ENCODE assay signal across 18 cellular contexts in the genomic region with DNA sequence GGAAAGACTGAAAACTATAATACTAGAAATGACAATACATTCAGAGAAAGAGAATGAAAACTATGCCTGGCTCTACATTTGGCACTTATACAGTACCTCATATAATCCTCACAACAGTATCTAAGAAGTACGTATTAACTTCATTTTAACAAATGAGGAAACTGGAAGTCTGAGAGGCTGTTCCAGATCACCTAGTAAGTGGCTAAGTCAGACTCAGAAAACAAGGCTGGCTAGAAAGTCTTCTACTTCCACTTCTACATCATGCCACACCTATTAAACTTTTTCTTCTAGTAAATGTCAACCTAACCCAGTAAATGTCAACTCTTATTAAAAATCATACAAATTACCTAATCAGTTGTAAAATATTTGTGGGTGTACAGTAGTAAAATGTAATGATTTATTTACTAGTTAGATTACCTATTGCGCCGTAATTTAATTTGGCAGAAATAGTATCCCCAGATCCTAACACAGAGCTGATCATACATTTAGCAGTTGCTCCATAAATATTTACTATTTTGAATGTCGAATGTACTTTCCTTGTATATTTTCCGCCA. TPM values are rescaled to one million over a fixed set of nuclear protein-coding genes. Genes with fewer than 3 reads are reported as not detected.
DNase-seq lines count a peak whose midpoint lies in the region; TF ChIP-seq lines count a peak whose summit lies in the region.
"Had no signal": no experiment of that assay in that cellular context is flagged by ENCODE, and none has a peak within 500 bp of the region (broad histone marks: within the 10 kb centered on the region; RNA-seq: fewer than 3 reads in every experiment).

No MANE protein-coding gene starts in this region.

- H2AFZ ChIP-seq in osteoblast (ENCODE audit: low read length) = no peak overlapping the region
- no peak overlapping the region for H2AFZ ChIP-seq in trophoblast cell (ENCODE audit: insufficient read depth, low read length, poor library complexity)
- H2AFZ ChIP-seq in mammary epithelial cell (ENCODE audit: low read depth, low read length) = no peak overlapping the region
- H2AFZ ChIP-seq: GM23248 had no signal

- no peak overlapping the region for H3K4ac ChIP-seq in trophoblast cell (ENCODE audit: low read depth, low read length)

- H2BK120ac ChIP-seq in trophoblast cell (ENCODE audit: insufficient read depth, low read length, poor library complexity) = no peak overlapping the region

- BruUV-seq in mammary epithelial cell (replicated peaks; lab: Mats Ljungman, UMichigan) = no TSS peak

- H3K36me3 ChIP-seq in HEK293 (ENCODE audit: control insufficient read depth in 2 of 2, insufficient read depth in 1 of 2, low read length in 2 of 2) (peaks cover 20 to 42% of the 10 kb centered on the region in 2 experiments), osteoblast (ENCODE audit: insufficient read depth, low read length) (peaks cover 53% of the 10 kb centered on the region), trophoblast cell (ENCODE audit: control insufficient read depth in 1 of 2, insufficient read depth in 2 of 2, low read length in 2 of 2) (peaks cover 3 to 9% of the 10 kb centered on the region in 2 experiments), mammary epithelial cell (ENCODE audit: insufficient read depth, low read length) (peaks cover 11% of the 10 kb centered on the region)

- H3K4me2 ChIP-seq in osteoblast (ENCODE audit: insufficient read depth, low read length) = no peak overlapping the region
- no peak overlapping the region for H3K4me2 ChIP-seq in trophoblast cell (ENCODE audit: low read length)
- no peak overlapping the region for H3K4me2 ChIP-seq in mammary epithelial cell (ENCODE audit: insufficient read depth, low read depth, low read length)
- H3K4me2 ChIP-seq: BLaER1 had no signal

- no peak overlapping the region for H4K91ac ChIP-seq in trophoblast cell (ENCODE audit: low read depth, low read length)

- H3K4me1 ChIP-seq in HEK293 (ENCODE audit: control insufficient read depth, insufficient read depth, low read length) = no peaks in the 10 kb centered on the region
- H3K4me1 ChIP-seq in osteoblast (ENCODE audit: insufficient read depth, low read length) = peaks cover 17% of the 10 kb centered on the region
- H3K4me1 ChIP-seq in trophoblast cell (ENCODE audit: control insufficient read depth in 1 of 2, insufficient read depth in 2 of 2, low read length in 2 of 2) = no peaks in the 10 kb centered on the region
- H3K4me1 ChIP-seq in mammary epithelial cell (ENCODE audit: insufficient read depth, low read length) = no peaks in the 10 kb centered on the region
- H3K4me1 ChIP-seq: BLaER1, HAP-1 had no signal

- H2AK5ac ChIP-seq in trophoblast cell (ENCODE audit: low read length) = no peak overlapping the region

- H3K79me2 ChIP-seq in osteoblast (ENCODE audit: insufficient read depth, low read length) = peaks cover 33% of the 10 kb centered on the region
- H3K79me2 ChIP-seq in trophoblast cell (ENCODE audit: control insufficient read depth, insufficient read depth, low read length, poor library complexity) = no peaks in the 10 kb centered on the region
- H3K79me2 ChIP-seq in mammary epithelial cell (ENCODE audit: insufficient read depth, low read length) = peaks cover 3% of the 10 kb centered on the region

- in situ Hi-C loops in mammary epithelial cell (cut with MboI; ENCODE audit: low sequenced_read_pairs in 2 of 2) = no loop called here

- no peaks in the 10 kb centered on the region for H3K9me3 ChIP-seq in HEK293 (ENCODE audit: control insufficient read depth, insufficient read depth, low read depth, low read length)
- H3K9me3 ChIP-seq in osteoblast (ENCODE audit: low read depth, low read length) = no peaks in the 10 kb centered on the region
- H3K9me3 ChIP-seq in trophoblast cell (ENCODE audit: insufficient read depth, low read depth, low read length) = no peaks in the 10 kb centered on the region
- H3K9me3 ChIP-seq in mammary epithelial cell (replicated peaks; ENCODE audit: insufficient read depth, low read length) = no peaks in the 10 kb centered on the region
- H3K9me3 ChIP-seq: BLaER1, HAP-1 had no signal

- H3K9ac ChIP-seq in trophoblast cell (ENCODE audit: low read length) = no peak overlapping the region
- no peak overlapping the region for H3K9ac ChIP-seq in mammary epithelial cell (ENCODE audit: insufficient read depth, low read length)
- H3K9ac ChIP-seq: BLaER1, GM23248 had no signal

- H4K8ac ChIP-seq in trophoblast cell (ENCODE audit: low read depth, low read length) = no peak overlapping the region

- H3K18ac ChIP-seq in trophoblast cell (ENCODE audit: low read length) = no peak overlapping the region

- CTCF ChIA-PET in HEK293 (lab: Yijun Ruan, JAX) (interaction anchor here (0.7 to 2.8 kb wide), 3 partner anchors 149 to 217 kb away, joined by 3 to 11 read pairs (median 3); no protein-coding TSS in a partner anchor), mammary epithelial cell (lab: Charles Lee; ENCODE audit: low non-redundant PET) (no interaction called here)

- H4K20me1 ChIP-seq in osteoblast (ENCODE audit: insufficient read depth, low read length) (no peaks in the 10 kb centered on the region), mammary epithelial cell (ENCODE audit: insufficient read depth, low read length) (no peaks in the 10 kb centered on the region)

- H4K12ac ChIP-seq in trophoblast cell (ENCODE audit: low read depth, low read length) = no peak overlapping the region

- intact Hi-C loops in mammary epithelial cell (cut with micrococcal nuclease) = loop anchor here (5.0 kb wide), 1 partner anchor 144 kb away; no protein-coding TSS in a partner anchor

- dilution Hi-C loops in mammary epithelial cell (cut with HindIII; ENCODE audit: low sequenced_read_pairs) = no loop called here

- no CpG with 5 or more reads among the region's 5 CpGs for WGBS in trophoblast cell (ENCODE audit: extremely low coverage, insufficient coverage, insufficient read length)
- WGBS in mammary epithelial cell (ENCODE audit: low coverage, missing lambda C conversion rate) = 96% methylated on average over 5 of the region's 5 CpGs

- no peaks in the 10 kb centered on the region for H3K79me1 ChIP-seq in trophoblast cell (ENCODE audit: low read length)

- TF ChIP-seq CTCF in HEK293 (tag by site-specific recombination; IDR thresholded peaks at IDR 0.05) (no peak), fibroblast of villous mesenchyme (IDR thresholded peaks at IDR 0.05; ENCODE audit: insufficient read depth, low read depth, low read length) (no peak), osteoblast (IDR thresholded peaks at IDR 0.05; ENCODE audit: extremely low read depth, low read depth, low read length) (no peak), mammary epithelial cell (conservative IDR thresholded peaks at IDR 0.05 in 1 of 2, IDR thresholded peaks at IDR 0.05 in 1 of 2; ENCODE audit: extremely low read depth in 1 of 2, insufficient read depth in 1 of 2, low read depth in 1 of 2, low read length in 2 of 2) (no peak)

- H3K4me3 ChIP-seq in HEK293 (ENCODE audit: low read depth, low read length) (no peak overlapping the region), fibroblast of villous mesenchyme (ENCODE audit: low read depth, low read length) (no peak overlapping the region), osteoblast (ENCODE audit: insufficient read depth, low read length) (no peak overlapping the region), trophoblast cell (ENCODE audit: low read depth, low read length) (no peak overlapping the region), mammary epithelial cell (replicated peaks in 1 of 3; ENCODE audit: insufficient read depth in 1 of 3, low read depth in 2 of 3, low read length in 3 of 3) (no peak overlapping the region)
- H3K4me3 ChIP-seq: BLaER1, GM23248, HAP-1, K562 had no signal

- no peak overlapping the region for H2BK5ac ChIP-seq in trophoblast cell (ENCODE audit: low read depth, low read length, poor library complexity)

- H3K27me3 ChIP-seq in osteoblast (ENCODE audit: insufficient read depth, low read length) (no peaks in the 10 kb centered on the region), trophoblast cell (ENCODE audit: insufficient read depth, low read length) (no peaks in the 10 kb centered on the region), mammary epithelial cell (ENCODE audit: insufficient read depth, low read length) (no peaks in the 10 kb centered on the region)
- H3K27me3 ChIP-seq: BLaER1 had no signal

- H3K27ac ChIP-seq in HEK293 (ENCODE audit: extremely low read depth, low read depth, low read length) (no peak overlapping the region), osteoblast (ENCODE audit: low read depth, low read length) (no peak overlapping the region), trophoblast cell (ENCODE audit: low read depth, low read length) (no peak overlapping the region), mammary epithelial cell (ENCODE audit: insufficient read depth, low read depth, low read length) (no peak overlapping the region)
- H3K27ac ChIP-seq: BLaER1, GM23248 had no signal

- POLR2A ChIA-PET in HEK293 (lab: Yijun Ruan, JAX) = no interaction called here

- H3K14ac ChIP-seq in trophoblast cell (ENCODE audit: low read length) = no peak overlapping the region

- DNase-seq in NAMALWA (ENCODE audit: low spot score) (peak; percentile 34), fibroblast of villous mesenchyme (ENCODE audit: low read depth) (peak; percentile 30), osteoblast (ENCODE audit: insufficient read length, low spot score, missing footprints) (peak; percentile 37), trophoblast cell (no peak), mammary epithelial cell (no peak), Kasumi-1 (lab: John Stamatoyannopoulos, UW) (no peak)
- DNase-seq: ACHN; CD4-positive, alpha-beta memory T cell; DMS153; DMS79; GF-D8; GM23248; HFFc6; IMR-90 had no signal

- no peak overlapping the region for H2BK12ac ChIP-seq in trophoblast cell (ENCODE audit: low read length)

- H3K23ac ChIP-seq in trophoblast cell (ENCODE audit: low read length) = no peak overlapping the region

TF ChIP-seq in HEK293, 187 proteins besides CTCF, POLR2A, EP300 and RAD21 (continues in another document):
- peak; percentile 81 for TF ChIP-seq ZNF843 (tag by site-specific recombination; IDR thresholded peaks at IDR 0.05)

RNA-seq across cellular contexts. Expression of gene ZBTB41, which starts 17.8 kb away (rescaled TPM):
- total RNA-seq in fibroblast of villous mesenchyme = 18.4 and 32.0 TPM in 2 replicates
- 25.9 and 27.9 TPM in 2 replicates for total RNA-seq in osteoblast
- 3.7 TPM in 2 replicates for polyA plus RNA-seq in trophoblast cell (2013)
- total RNA-seq in mammary epithelial cell = 10 to 100 TPM; 11.2 to 23.5 TPM
- polyA plus RNA-seq in mammary epithelial cell = 3.1 TPM
- polyA minus RNA-seq in mammary epithelial cell = 8.4 TPM

RNA-seq across cellular contexts. Expression of gene ASPM, which starts 36.8 kb away (rescaled TPM):
- total RNA-seq in fibroblast of villous mesenchyme (19.6 and 43.6 TPM in 2 replicates), osteoblast (5.1 and 5.6 TPM in 2 replicates), mammary epithelial cell (10 to 100 TPM in 1 of 2 donors, 1 to 10 TPM in 1; 3.2 to 21.9 TPM)
- 14.4 and 15.8 TPM in 2 replicates for polyA plus RNA-seq in trophoblast cell (2013)
- polyA plus RNA-seq in mammary epithelial cell = 6.7 TPM
- 22.8 TPM for polyA minus RNA-seq in mammary epithelial cell

Comparison
In these comparisons a context has a peak if more than half of its experiments do, and no peak if none do; other contexts are left out.
1. DNase-seq: peak in NAMALWA (single experiment), fibroblast of villous mesenchyme (single experiment) and osteoblast (single experiment); none in trophoblast cell (0 of 2), mammary epithelial cell (single experiment) and Kasumi-1 (0 of 2).